8 cellular contexts compared by ENCODE assay signal in genomic region chr7:26185131-26185906, GRCh38. TPM values are rescaled to one million over a fixed set of nuclear protein-coding genes. Genes with fewer than 3 reads are reported as not detected.
DNase-seq lines count a peak whose midpoint lies in the region; ATAC-seq, FAIRE-seq and TF ChIP-seq lines count a peak whose summit lies in the region.
"Not testable (repeated sequence)": the region's sequence is repeated elsewhere in the genome, so short reads cannot be mapped to it uniquely, and the experiment has no call there.

No MANE protein-coding gene starts in this region.

- in situ Hi-C loops in K562 (cut with MboI): not testable (repeated sequence)

- H3K36me3 ChIP-seq in GM23338 (ENCODE audit: insufficient read depth) (peaks cover 13% of the 10 kb centered on the region), K562 (ENCODE audit: control insufficient read depth, insufficient read depth, low read length) (peaks cover 30% of the 10 kb centered on the region)
- not testable (repeated sequence) for H3K36me3 ChIP-seq in KMS-11 (ENCODE audit: insufficient read depth)

- H3K9me2 ChIP-seq in GM23338 (ENCODE audit: insufficient read depth): not testable (repeated sequence)

- TSS peak; percentile 73 for BruUV-seq in K562 (replicated peaks; lab: Mats Ljungman, UMichigan)

- H3K36me3 Mint-ChIP-seq in GM23338 (ENCODE audit: low read depth): peaks cover 81% of the 10 kb centered on the region
- peaks cover 65% of the 10 kb centered on the region for H3K36me3 Mint-ChIP-seq in activated CD4-positive, alpha-beta memory T cell treated with anti-CD3 and anti-CD28 coated beads, Interleukin-2, amount 10 ng/mL, durations not matched to agents 7 days and 5 days (ENCODE audit: low read depth)
- H3K36me3 Mint-ChIP-seq in naive thymus-derived CD8-positive, alpha-beta T cell: peaks cover 3 to 37% (median 7%) of the 10 kb centered on the region in 3 donors

- H3K27me3 ChIP-seq in GM23338 (ENCODE audit: insufficient read depth); KMS-11 (ENCODE audit: insufficient read depth, low read depth); K562 (ENCODE audit: control insufficient read depth in 2 of 2, insufficient read depth in 2 of 2, low read length in 2 of 2): not testable (repeated sequence)

- H3K4me3 Mint-ChIP-seq in GM23338; activated CD4-positive, alpha-beta memory T cell treated with anti-CD3 and anti-CD28 coated beads, Interleukin-2, amount 10 ng/mL, durations not matched to agents 7 days and 5 days: not testable (repeated sequence)
- peak overlapping the region in 3 of 10 donors; percentile 8 to 27 (median 20) for H3K4me3 Mint-ChIP-seq in naive thymus-derived CD8-positive, alpha-beta T cell

- TF ChIP-seq POLR2A in GM12892 (IDR thresholded peaks at IDR 0.05; ENCODE audit: low read depth, low read length) (peak; percentile 22), K562 (conservative IDR thresholded peaks at IDR 0.05) (peak; percentile 50)

- not testable (repeated sequence) for H3K9me3 ChIP-seq in K562 (replicated peaks; ENCODE audit: control insufficient read depth, insufficient read depth, low read depth, low read length)

- 53% methylated on average over 10 of the region's 10 CpGs for WGBS in K562 (ENCODE audit: insufficient coverage, low coverage, missing lambda C conversion rate)

- not testable (repeated sequence) for H3K9me3 Mint-ChIP-seq in GM23338; activated CD4-positive, alpha-beta memory T cell treated with anti-CD3 and anti-CD28 coated beads, Interleukin-2, amount 10 ng/mL, durations not matched to agents 7 days and 5 days; naive thymus-derived CD8-positive, alpha-beta T cell

- FAIRE-seq in A204.1 (lab: Jason Lieb, UNC): peak; percentile 21
- FAIRE-seq in GM12892 (lab: Jason Lieb, UNC): peak; percentile 88
- not testable (repeated sequence) for FAIRE-seq in K562 (lab: Jason Lieb, UNC)

- not testable (repeated sequence) for H3K4me3 ChIP-seq in GM23338; KMS-11 (IDR thresholded peaks at IDR 0.05; ENCODE audit: insufficient read depth, low read depth, low read length); K562

- POLR2A ChIA-PET in activated CD4-positive, alpha-beta memory T cell treated with anti-CD3 and anti-CD28 coated beads, Interleukin-2, amount 10 ng/mL, durations not matched to agents 7 days and 5 days (lab: Charles Lee): interaction anchor here (0.8 to 5.9 kb wide), 5 partner anchors 13 to 33 kb away, joined by 3 to 217 read pairs (median 6); partner anchors contain the start of genes CBX3, HNRNPA2B1 and NFE2L3
- POLR2A ChIA-PET in K562 (lab: Yijun Ruan, JAX): interaction anchor here (0.9 to 1.7 kb wide), 8 partner anchors 9 to 185 kb away, joined by 3 to 7 read pairs (median 4); partner anchors contain the start of gene NFE2L3
- POLR2A ChIA-PET in naive thymus-derived CD8-positive, alpha-beta T cell (lab: Charles Lee): interaction anchor here (0.8 to 6.0 kb wide), 3 partner anchors 8 to 80 kb away, joined by 3 to 79 read pairs (median 5); partner anchors contain the start of genes CBX3 and HNRNPA2B1

- TF ChIP-seq EP300 in K562 (IDR thresholded peaks at IDR 0.05; ENCODE audit: low read length): not testable (repeated sequence)

- H3K4me1 ChIP-seq in GM23338 (ENCODE audit: insufficient read depth): not testable (repeated sequence)
- H3K4me1 ChIP-seq in KMS-11 (ENCODE audit: low read depth, poor library complexity, severe bottlenecking) (peaks cover 62% of the 10 kb centered on the region), K562 (replicated peaks in 1 of 2; ENCODE audit: control insufficient read depth in 2 of 2, insufficient read depth in 2 of 2, low read length in 2 of 2) (peaks cover 12 to 47% of the 10 kb centered on the region in 2 experiments)

- peaks cover 57% of the 10 kb centered on the region for H3K4me1 Mint-ChIP-seq in GM23338
- peaks cover 61% of the 10 kb centered on the region for H3K4me1 Mint-ChIP-seq in activated CD4-positive, alpha-beta memory T cell treated with anti-CD3 and anti-CD28 coated beads, Interleukin-2, amount 10 ng/mL, durations not matched to agents 7 days and 5 days
- H3K4me1 Mint-ChIP-seq in naive thymus-derived CD8-positive, alpha-beta T cell: peaks cover 26 to 85% (median 79%) of the 10 kb centered on the region in 4 donors

- not testable (repeated sequence) for TF ChIP-seq RAD21 in K562 (CRISPR knock-in tag; conservative IDR thresholded peaks at IDR 0.05 in 1 of 2, IDR thresholded peaks at IDR 0.05 in 1 of 2)

- not testable (repeated sequence) for H3K4me2 ChIP-seq in GM23338; KMS-11; K562 (ENCODE audit: insufficient read depth, low read length)

- not testable (repeated sequence) for H3K79me2 ChIP-seq in GM23338 (replicated peaks; ENCODE audit: insufficient read depth); K562 (ENCODE audit: control insufficient read depth, insufficient read depth, low read length)
- H3K79me2 ChIP-seq in KMS-11 (ENCODE audit: insufficient read depth, low read depth): peaks cover 12% of the 10 kb centered on the region; the same call in 1 of the 2 replicates

- H3K9me1 ChIP-seq in K562 (ENCODE audit: control insufficient read depth, insufficient read depth, low read length): not testable (repeated sequence)

- H3K27ac Mint-ChIP-seq in GM23338: peak overlapping the region; percentile 84
- H3K27ac Mint-ChIP-seq in activated CD4-positive, alpha-beta memory T cell treated with anti-CD3 and anti-CD28 coated beads, Interleukin-2, amount 10 ng/mL, durations not matched to agents 7 days and 5 days: peak overlapping the region; percentile 70
- H3K27ac Mint-ChIP-seq in naive thymus-derived CD8-positive, alpha-beta T cell: peak overlapping the region; percentile 16 to 90 (median 63)

- H2AFZ ChIP-seq in GM23338; KMS-11 (ENCODE audit: low read depth); K562 (ENCODE audit: low read depth, low read length): not testable (repeated sequence)

- H3K27me3 Mint-ChIP-seq in GM23338 (ENCODE audit: insufficient read depth, low read depth, poor library complexity): peaks cover 56% of the 10 kb centered on the region
- H3K27me3 Mint-ChIP-seq in activated CD4-positive, alpha-beta memory T cell treated with anti-CD3 and anti-CD28 coated beads, Interleukin-2, amount 10 ng/mL, durations not matched to agents 7 days and 5 days; naive thymus-derived CD8-positive, alpha-beta T cell: not testable (repeated sequence)

- peaks cover 65% of the 10 kb centered on the region for H3F3A ChIP-seq in GM23338 (replicated peaks; ENCODE audit: low read depth)

- TF ChIP-seq CTCF in GM23338 (conservative IDR thresholded peaks at IDR 0.05; ENCODE audit: low read depth in 2 of 2); KMS-11 (conservative IDR thresholded peaks at IDR 0.05; ENCODE audit: low read depth, low read length); K562 (IDR thresholded peaks at IDR 0.05 in 2 of 3, conservative IDR thresholded peaks at IDR 0.05 in 1 of 3; ENCODE audit: insufficient read depth in 2 of 3, low read depth in 1 of 3, low read length in 3 of 3): not testable (repeated sequence)

- H3K27ac ChIP-seq in GM23338 (ENCODE audit: low read depth) (peak overlapping the region; percentile 68), KMS-11 (peak overlapping the region; percentile 15; the same call in 1 of the 2 replicates), K562 (ENCODE audit: extremely low read depth, low read depth, low read length) (peak overlapping the region; percentile 16; the same call in 1 of the 3 replicates)

- DNase-seq in GM12892 (ENCODE audit: insufficient read length); GM23338 (ENCODE audit: low spot score); activated CD4-positive, alpha-beta memory T cell treated with anti-CD3 and anti-CD28 coated beads, Interleukin-2, amount 10 ng/mL, durations not matched to agents 7 days and 5 days; K562 (ENCODE audit: extremely low read depth in 1 of 4, low spot score in 3 of 4); naive thymus-derived CD8-positive, alpha-beta T cell: not testable (repeated sequence)
- peak; percentile 45 for DNase-seq in SIG-M5 treated with dmso at 0.1 percent for 504 hours (lab: John Stamatoyannopoulos, UW; ENCODE audit: unreplicated experiment)

- intact Hi-C loops in K562 (cut with micrococcal nuclease): not testable (repeated sequence)

- not testable (repeated sequence) for H3K9ac ChIP-seq in KMS-11; K562 (ENCODE audit: insufficient read depth in 1 of 2, low read depth in 2 of 2, low read length in 2 of 2)

- CTCF ChIA-PET in activated CD4-positive, alpha-beta memory T cell treated with anti-CD3 and anti-CD28 coated beads, Interleukin-2, amount 10 ng/mL, durations not matched to agents 7 days and 5 days (lab: Charles Lee): interaction anchor here (0.8 to 1.5 kb wide), 3 partner anchors 94 to 293 kb away, joined by 3 to 4 read pairs (median 3); no protein-coding TSS in a partner anchor
- CTCF ChIA-PET in K562 (lab: Yijun Ruan, JAX; ENCODE audit: low intra/inter-chr PET ratio): interaction anchor here (0.9 kb wide), 1 partner anchor 10 kb away, joined by 3 read pairs; no protein-coding TSS in a partner anchor

- H4K20me1 ChIP-seq in GM23338 (replicated peaks; ENCODE audit: insufficient read depth); K562 (replicated peaks; ENCODE audit: control insufficient read depth, insufficient read depth, low read length): not testable (repeated sequence)
- H4K20me1 ChIP-seq in KMS-11 (ENCODE audit: insufficient read depth): peaks cover 38% of the 10 kb centered on the region

- not testable (repeated sequence) for ATAC-seq in GM23338, K562
- ATAC-seq in naive thymus-derived CD8-positive, alpha-beta T cell: peak; percentile 8 to 12

RNA-seq across cellular contexts. Expression of gene HNRNPA2B1, which starts 15.2 kb away (rescaled TPM):
- 837 TPM for polyA plus RNA-seq in GM12892 (2012; ENCODE audit: missing spikeins)
- 598 and 602 TPM in 2 replicates for total RNA-seq in GM23338 (2014; rRNA removed; shearing (Covaris generic))
- polyA plus RNA-seq in GM23338 (2016; fragmentation: Nextera tagmentation; extraction: Ambion mirVana): 1,534 and 1,577 TPM in 2 replicates
- 100 to 1,000 TPM; 696 to 705 TPM for total RNA-seq in activated CD4-positive, alpha-beta memory T cell treated with anti-CD3 and anti-CD28 coated beads, Interleukin-2, amount 10 ng/mL, durations not matched to agents 7 days and 5 days
- 193 and 905 TPM in 2 replicates for total RNA-seq in K562 (2011; cell fraction: chromatin; rRNA removed; ENCODE audit: low replicate concordance)
- total RNA-seq in K562 (2011; cell fraction: nucleolus; rRNA removed): 107 and 139 TPM in 2 replicates
- 296 and 406 TPM in 2 replicates for total RNA-seq in K562 (2011; cell fraction: nucleoplasm; rRNA removed)
- total RNA-seq in K562 (2014; rRNA removed): 604 and 630 TPM in 2 replicates
- 728 and 855 TPM in 2 replicates for total RNA-seq in K562 (2014; rRNA removed; fragmentation: Illumina TruSeq; extraction: Trizol)
- total RNA-seq in K562 (2015; rRNA removed; fragmentation: Illumina TruSeq; extraction: Trizol): 730 and 803 TPM in 2 replicates
- 707 and 876 TPM in 2 replicates for total RNA-seq in K562 (2021)
- 466 and 782 TPM in 2 replicates for polyA plus RNA-seq in K562 (2011; rRNA removed)
- polyA plus RNA-seq in K562 (2011; cell fraction: cytosol; rRNA removed): 112 and 259 TPM in 2 replicates
- 299 and 394 TPM in 2 replicates for polyA plus RNA-seq in K562 (2011; cell fraction: nucleus; rRNA removed)
- polyA plus RNA-seq in K562 (2012): 752 and 1,692 TPM in 2 replicates
- 1,478 and 1,489 TPM in 2 replicates for polyA plus RNA-seq in K562 (2014; fragmentation: Illumina TruSeq; extraction: Trizol)
- polyA plus RNA-seq in K562 (2014; fragmentation: Nextera tagmentation; extraction: Ambion mirVana): 1,000 to 10,000 TPM in 1 of 2 experiments, 100 to 1,000 TPM in 1; 865 to 1,390 TPM
- 1,850 and 1,989 TPM in 2 replicates for polyA plus RNA-seq in K562 (2014; rRNA removed)
- 654 and 757 TPM in 2 replicates for polyA minus RNA-seq in K562 (2011; rRNA and poly(A)+ RNA removed)
- polyA minus RNA-seq in K562 (2011; cell fraction: cytosol; rRNA and poly(A)+ RNA removed): 230 and 283 TPM in 2 replicates
- 153 and 242 TPM in 2 replicates for polyA minus RNA-seq in K562 (2011; cell fraction: nucleus; rRNA and poly(A)+ RNA removed)
- total RNA-seq in naive thymus-derived CD8-positive, alpha-beta T cell: 100 to 1,000 TPM; 504 to 555 TPM
- polyA plus RNA-seq in naive thymus-derived CD8-positive, alpha-beta T cell: 100 to 1,000 TPM; 506 to 789 (median 577) TPM

RNA-seq across cellular contexts. Expression of gene CBX3, which starts 16.2 kb away (rescaled TPM):
- 226 TPM for polyA plus RNA-seq in GM12892 (2012; ENCODE audit: missing spikeins)
- total RNA-seq in GM23338 (2014; rRNA removed; shearing (Covaris generic)): 249 and 272 TPM in 2 replicates
- 226 and 236 TPM in 2 replicates for polyA plus RNA-seq in GM23338 (2016; fragmentation: Nextera tagmentation; extraction: Ambion mirVana)
- 100 to 1,000 TPM; 214 to 215 TPM for total RNA-seq in activated CD4-positive, alpha-beta memory T cell treated with anti-CD3 and anti-CD28 coated beads, Interleukin-2, amount 10 ng/mL, durations not matched to agents 7 days and 5 days
- 99.0 and 229 TPM in 2 replicates for total RNA-seq in K562 (2011; cell fraction: chromatin; rRNA removed; ENCODE audit: low replicate concordance)
- total RNA-seq in K562 (2011; cell fraction: nucleolus; rRNA removed): 91.9 and 108 TPM in 2 replicates
- total RNA-seq in K562 (2011; cell fraction: nucleoplasm; rRNA removed): 152 and 198 TPM in 2 replicates
- 210 and 244 TPM in 2 replicates for total RNA-seq in K562 (2014; rRNA removed)
- total RNA-seq in K562 (2014; rRNA removed; fragmentation: Illumina TruSeq; extraction: Trizol): 413 and 480 TPM in 2 replicates
- total RNA-seq in K562 (2015; rRNA removed; fragmentation: Illumina TruSeq; extraction: Trizol): 337 and 363 TPM in 2 replicates
- 253 and 256 TPM in 2 replicates for total RNA-seq in K562 (2021)
- 293 and 364 TPM in 2 replicates for polyA plus RNA-seq in K562 (2011; rRNA removed)
- 75.2 and 113 TPM in 2 replicates for polyA plus RNA-seq in K562 (2011; cell fraction: cytosol; rRNA removed)
- 155 and 212 TPM in 2 replicates for polyA plus RNA-seq in K562 (2011; cell fraction: nucleus; rRNA removed)
- 208 and 278 TPM in 2 replicates for polyA plus RNA-seq in K562 (2012)
- 310 and 328 TPM in 2 replicates for polyA plus RNA-seq in K562 (2014; fragmentation: Illumina TruSeq; extraction: Trizol)
- 100 to 1,000 TPM; 198 to 245 TPM for polyA plus RNA-seq in K562 (2014; fragmentation: Nextera tagmentation; extraction: Ambion mirVana)
- 389 and 408 TPM in 2 replicates for polyA plus RNA-seq in K562 (2014; rRNA removed)
- polyA minus RNA-seq in K562 (2011; rRNA and poly(A)+ RNA removed): 124 and 155 TPM in 2 replicates
- polyA minus RNA-seq in K562 (2011; cell fraction: cytosol; rRNA and poly(A)+ RNA removed): 51.7 and 53.1 TPM in 2 replicates
- polyA minus RNA-seq in K562 (2011; cell fraction: nucleus; rRNA and poly(A)+ RNA removed): 135 and 212 TPM in 2 replicates
- 100 to 1,000 TPM; 197 to 205 TPM for total RNA-seq in naive thymus-derived CD8-positive, alpha-beta T cell
- 100 to 1,000 TPM; 105 to 114 (median 113) TPM for polyA plus RNA-seq in naive thymus-derived CD8-positive, alpha-beta T cell

RNA-seq across cellular contexts. Expression of gene NFE2L3, which starts 33.3 kb away (rescaled TPM):
- polyA plus RNA-seq in GM12892 (2012; ENCODE audit: missing spikeins): 17.1 TPM
- 129 and 142 TPM in 2 replicates for total RNA-seq in GM23338 (2014; rRNA removed; shearing (Covaris generic))
- polyA plus RNA-seq in GM23338 (2016; fragmentation: Nextera tagmentation; extraction: Ambion mirVana): 62.0 and 66.4 TPM in 2 replicates
- total RNA-seq in activated CD4-positive, alpha-beta memory T cell treated with anti-CD3 and anti-CD28 coated beads, Interleukin-2, amount 10 ng/mL, durations not matched to agents 7 days and 5 days: 10 to 100 TPM; 21.5 to 24.0 TPM
- 6.9 and 15.2 TPM in 2 replicates for total RNA-seq in K562 (2011; cell fraction: chromatin; rRNA removed; ENCODE audit: low replicate concordance)
- total RNA-seq in K562 (2011; cell fraction: nucleolus; rRNA removed): 7.7 and 8.9 TPM in 2 replicates
- 12.5 and 15.0 TPM in 2 replicates for total RNA-seq in K562 (2011; cell fraction: nucleoplasm; rRNA removed)
- 9.1 and 14.1 TPM in 2 replicates for total RNA-seq in K562 (2014; rRNA removed)
- 16.2 and 17.0 TPM in 2 replicates for total RNA-seq in K562 (2014; rRNA removed; fragmentation: Illumina TruSeq; extraction: Trizol)
- total RNA-seq in K562 (2015; rRNA removed; fragmentation: Illumina TruSeq; extraction: Trizol): 14.3 and 15.2 TPM in 2 replicates
- 11.8 and 12.2 TPM in 2 replicates for total RNA-seq in K562 (2021)
- 12.4 and 13.7 TPM in 2 replicates for polyA plus RNA-seq in K562 (2011; rRNA removed)
- 4.6 and 7.2 TPM in 2 replicates for polyA plus RNA-seq in K562 (2011; cell fraction: cytosol; rRNA removed)
- polyA plus RNA-seq in K562 (2011; cell fraction: nucleus; rRNA removed): 3.7 and 7.1 TPM in 2 replicates
- polyA plus RNA-seq in K562 (2012): 7.3 and 11.7 TPM in 2 replicates
- 14.4 and 16.9 TPM in 2 replicates for polyA plus RNA-seq in K562 (2014; fragmentation: Illumina TruSeq; extraction: Trizol)
- polyA plus RNA-seq in K562 (2014; fragmentation: Nextera tagmentation; extraction: Ambion mirVana): 1 to 10 TPM; 2.9 to 4.8 TPM
- polyA plus RNA-seq in K562 (2014; rRNA removed): 9.5 and 10.7 TPM in 2 replicates
- polyA minus RNA-seq in K562 (2011; rRNA and poly(A)+ RNA removed): 14.4 and 20.7 TPM in 2 replicates
- polyA minus RNA-seq in K562 (2011; cell fraction: cytosol; rRNA and poly(A)+ RNA removed): 3.3 and 5.5 TPM in 2 replicates
- polyA minus RNA-seq in K562 (2011; cell fraction: nucleus; rRNA and poly(A)+ RNA removed): 4.0 and 13.1 TPM in 2 replicates
- total RNA-seq in naive thymus-derived CD8-positive, alpha-beta T cell: 1 to 10 TPM; 2.1 to 3.6 TPM
- polyA plus RNA-seq in naive thymus-derived CD8-positive, alpha-beta T cell: 1 to 10 TPM; 1.4 to 4.3 (median 2.9) TPM

Comparison
In these comparisons a context has a peak if more than half of its experiments do, and no peak if none do; other contexts are left out.
1. H3K27ac ChIP-seq: peak in every context shown above with its lines; median percentile 68 in GM23338; 16 in K562; 15 in KMS-11.